10 cellular contexts compared by ENCODE assay signal in genomic region chr16:27547134-27547533, GRCh38. TPM values are rescaled to one million over a fixed set of nuclear protein-coding genes. Genes with fewer than 3 reads are reported as not detected.
DNase-seq lines count a peak whose midpoint lies in the region; ATAC-seq, FAIRE-seq and TF ChIP-seq lines count a peak whose summit lies in the region.
"Had no signal": no experiment of that assay in that cellular context is flagged by ENCODE, and none has a peak within 500 bp of the region (broad histone marks: within the 10 kb centered on the region; RNA-seq: fewer than 3 reads in every experiment).

No MANE protein-coding gene starts in this region.

- H3K36me3 ChIP-seq in GM06990 (ENCODE audit: control insufficient read depth, insufficient read depth, low read length): peaks cover 17% of the 10 kb centered on the region

- no peak overlapping the region for H3K4me3 Mint-ChIP-seq in progenitor cell of endocrine pancreas (ENCODE audit: low read depth)

- TF ChIP-seq CTCF in GM06990 (IDR thresholded peaks at IDR 0.05; ENCODE audit: insufficient read depth, low read length, poor library complexity, severe bottlenecking) (no peak), progenitor cell of endocrine pancreas (IDR thresholded peaks at IDR 0.05; ENCODE audit: unreplicated experiment) (no peak), omental fat pad (IDR thresholded peaks at IDR 0.05) (no peak)

- no peaks in the 10 kb centered on the region for H3K27me3 ChIP-seq in GM06990 (replicated peaks; ENCODE audit: control insufficient read depth, insufficient read depth, low read length)

- ATAC-seq in omental fat pad (ENCODE audit: low FRiP score): no peak
- no peak for ATAC-seq in HG03432 (IDR thresholded peaks at IDR 0.05; ENCODE audit: unreplicated experiment)

- peaks cover 24% of the 10 kb centered on the region for H3K4me1 Mint-ChIP-seq in progenitor cell of endocrine pancreas (ENCODE audit: low read depth)

- H3K9me3 Mint-ChIP-seq in progenitor cell of endocrine pancreas (ENCODE audit: low read depth): no peaks in the 10 kb centered on the region

- peaks cover 19% of the 10 kb centered on the region for H3K36me3 Mint-ChIP-seq in progenitor cell of endocrine pancreas (ENCODE audit: insufficient read depth)

- no peak overlapping the region for H3K4me3 ChIP-seq in GM06990 (replicated peaks; ENCODE audit: low read depth, low read length)
- H3K4me3 ChIP-seq: SK-N-MC had no signal

- H3K27ac Mint-ChIP-seq in progenitor cell of endocrine pancreas: peak overlapping the region; percentile 19

- DNase-seq in GM06990 (ENCODE audit: extremely low read depth, insufficient read length) (peak; percentile 7), MV-4-11 (lab: John Stamatoyannopoulos, UW) (peak; percentile 65), progenitor cell of endocrine pancreas (ENCODE audit: low spot score, unreplicated experiment) (no peak), cerebellar nuclear complex (lab: John Stamatoyannopoulos, UW) (no peak), omental fat pad (ENCODE audit: low spot score) (no peak), SHP77 treated with DMSO at 0.1 percent for 48 hours (lab: John Stamatoyannopoulos, UW) (no peak)

- FAIRE-seq in endometrium (lab: Jason Lieb, UNC): peak; percentile 4
- FAIRE-seq: H1 had no signal

- no peaks in the 10 kb centered on the region for H3K27me3 Mint-ChIP-seq in progenitor cell of endocrine pancreas

RNA-seq across cellular contexts. Expression of gene GTF3C1, which starts 2.6 kb away (rescaled TPM):
- total RNA-seq in progenitor cell of endocrine pancreas (105 and 106 TPM in 2 replicates), omental fat pad (10 to 100 TPM; 38.5 to 57.2 (median 41.0) TPM)

RNA-seq across cellular contexts. Expression of gene KATNIP, which starts 2.8 kb away (rescaled TPM):
- 48.1 and 48.7 TPM in 2 replicates for total RNA-seq in progenitor cell of endocrine pancreas
- 10 to 100 TPM; 18.1 to 22.9 (median 20.0) TPM for total RNA-seq in omental fat pad

Comparison
In these comparisons a context has a peak if more than half of its experiments do, and no peak if none do; other contexts are left out.
1. DNase-seq: peak in GM06990 (single experiment) and MV-4-11 (single experiment); none in progenitor cell of endocrine pancreas (single experiment), cerebellar nuclear complex (0 of 2), omental fat pad (single experiment) and SHP77 treated with DMSO at 0.1 percent for 48 hours (single experiment).